8 cellular contexts compared by ENCODE assay signal in the genomic region with DNA sequence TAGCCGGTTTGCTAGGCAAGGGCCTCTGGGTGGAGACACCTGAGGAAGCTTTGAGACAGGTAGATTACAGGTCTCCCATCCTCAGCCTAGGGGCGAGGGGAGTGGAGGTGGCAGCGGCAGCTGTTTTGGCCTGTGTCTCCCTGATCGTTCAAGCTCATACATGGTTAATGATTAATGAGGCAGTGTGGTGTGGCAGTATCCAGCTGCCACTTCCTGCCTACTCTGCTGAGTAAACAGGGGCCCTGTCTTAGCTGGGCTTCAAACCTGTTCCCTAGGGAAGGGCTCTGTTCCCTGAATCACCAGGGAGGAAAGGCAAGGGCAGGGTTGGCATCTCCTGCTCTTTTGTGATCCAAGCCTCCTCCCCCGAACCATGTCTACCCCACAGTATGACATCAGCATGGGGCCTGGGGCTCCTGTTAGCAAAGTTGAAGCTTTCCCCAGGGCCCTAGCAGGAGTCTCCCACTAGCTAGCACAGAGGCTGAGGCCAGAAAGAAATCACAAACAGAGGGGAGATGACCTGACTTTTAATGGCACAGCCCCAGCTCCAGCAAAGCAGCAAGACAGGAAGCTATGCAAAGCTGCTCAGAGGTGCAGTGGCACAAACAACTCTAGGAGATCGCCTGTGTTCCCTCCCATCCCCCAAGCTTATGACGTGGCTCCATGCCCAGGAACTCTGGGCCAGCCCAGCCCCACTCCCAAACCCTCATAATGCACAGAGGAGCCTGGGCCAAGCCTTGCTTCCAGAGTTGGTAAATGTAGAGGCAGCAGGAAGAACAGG. TPM values are rescaled to one million over a fixed set of nuclear protein-coding genes. Genes with fewer than 3 reads are reported as not detected.
DNase-seq lines count a peak whose midpoint lies in the region; ATAC-seq and TF ChIP-seq lines count a peak whose summit lies in the region.

No MANE protein-coding gene starts in this region.

- TF ChIP-seq CTCF in GM06990 (IDR thresholded peaks at IDR 0.05; ENCODE audit: insufficient read depth, low read length, poor library complexity, severe bottlenecking) = no peak
- TF ChIP-seq CTCF in coronary artery (IDR thresholded peaks at IDR 0.05) = no peak
- TF ChIP-seq CTCF in right lobe of liver (IDR thresholded peaks at IDR 0.05) = no peak

- DNase-seq in GM06990 (ENCODE audit: extremely low read depth, insufficient read length) (no peak), GOT3 (lab: John Stamatoyannopoulos, UW) (peak; percentile 60), NAMALWA (ENCODE audit: low spot score) (peak; percentile 81), T-helper 9 cell (peak; percentile 36), coronary artery (ENCODE audit: low spot score) (peak; percentile 83), right lobe of liver (peak; percentile 83 to 91 (median 90)), NCI-H146 (lab: John Stamatoyannopoulos, UW) (no peak)

- H3K27me3 ChIP-seq in GM06990 (replicated peaks; ENCODE audit: control insufficient read depth, insufficient read depth, low read length) (no peaks in the 10 kb centered on the region), right lobe of liver (no peaks in the 10 kb centered on the region), stomach smooth muscle (ENCODE audit: control insufficient read depth in 1 of 2, insufficient read depth in 2 of 2, low read length in 2 of 2) (no peaks in the 10 kb centered on the region)

- peaks cover 2 to 57% (median 30%) of the 10 kb centered on the region in 4 donors for H3K4me1 ChIP-seq in right lobe of liver
- peaks cover 73% of the 10 kb centered on the region for H3K4me1 ChIP-seq in stomach smooth muscle (ENCODE audit: control insufficient read depth, insufficient read depth, low read length)

- peak overlapping the region; percentile 84 to 92 for H3K27ac ChIP-seq in coronary artery
- peak overlapping the region; percentile 76 to 94 (median 85) for H3K27ac ChIP-seq in right lobe of liver
- H3K27ac ChIP-seq in stomach smooth muscle (ENCODE audit: low read length) = peak overlapping the region; percentile 90

- peak overlapping the region; percentile 1; the same call in 1 of the 2 replicates for H3K4me3 ChIP-seq in GM06990 (replicated peaks; ENCODE audit: low read depth, low read length)
- H3K4me3 ChIP-seq in coronary artery = peak overlapping the region; percentile 34
- H3K4me3 ChIP-seq in right lobe of liver = peak overlapping the region in 1 of 3 donors; percentile 17
- H3K4me3 ChIP-seq in stomach smooth muscle (ENCODE audit: low read length in 2 of 2) = peak overlapping the region; percentile 28 to 54

- H3K36me3 ChIP-seq in GM06990 (ENCODE audit: control insufficient read depth, insufficient read depth, low read length) (peaks cover 18% of the 10 kb centered on the region), right lobe of liver (peaks cover 0 to 5% (median 2%) of the 10 kb centered on the region in 4 donors), stomach smooth muscle (ENCODE audit: control insufficient read depth in 2 of 2, insufficient read depth in 2 of 2, low read length in 2 of 2) (peaks cover 16 to 22% of the 10 kb centered on the region in 2 donors)

- peak; percentile 76 for TF ChIP-seq POLR2A in right lobe of liver (IDR thresholded peaks at IDR 0.05)

- intact Hi-C loops in right lobe of liver (cut with DNase I) = no loop called here

- peak overlapping the region; percentile 7 to 64 for H3K9ac ChIP-seq in stomach smooth muscle (ENCODE audit: low read length in 2 of 2)

- peak; percentile 67 to 76 (median 73) for ATAC-seq in right lobe of liver

- H3K9me3 ChIP-seq in right lobe of liver = no peaks in the 10 kb centered on the region
- H3K9me3 ChIP-seq in stomach smooth muscle (ENCODE audit: control insufficient read depth in 2 of 2, low read length in 2 of 2) = no peaks in the 10 kb centered on the region

- 0% methylated on average over 4 of the region's 7 CpGs for WGBS in right lobe of liver (ENCODE audit: insufficient coverage, low coverage, low lambda C conversion rate, missing lambda C conversion rate)

RNA-seq across cellular contexts. Expression of a gene that starts 3.7 kb away (rescaled TPM):
- 1 to 10 TPM in 1 of 6 experiments, under 1 TPM in 3, not detected in 2; 0.27 to 2.0 (median 0.57) TPM for total RNA-seq in right lobe of liver

RNA-seq across cellular contexts. Expression of a gene that starts 4.1 kb away (rescaled TPM):
- total RNA-seq in right lobe of liver = 10 to 100 TPM; 17.7 to 28.1 (median 21.9) TPM

RNA-seq across cellular contexts. Expression of a gene that starts 4.1 kb away (rescaled TPM):
- 1 to 10 TPM; 2.1 to 4.2 (median 2.8) TPM for total RNA-seq in right lobe of liver

RNA-seq across cellular contexts. Expression of a gene that starts 4.3 kb away (rescaled TPM):
- 100 to 1,000 TPM in 1 of 6 experiments, 10 to 100 TPM in 5; 14.9 to 114 (median 35.6) TPM for total RNA-seq in right lobe of liver

RNA-seq across cellular contexts. Expression of a gene that starts 19.8 kb away (rescaled TPM):
- 10 to 100 TPM; 19.3 to 27.8 (median 24.5) TPM for total RNA-seq in right lobe of liver

Comparison
In these comparisons a context has a peak if more than half of its experiments do, and no peak if none do; other contexts are left out.
1. DNase-seq: peak in GOT3 (single experiment), NAMALWA (single experiment), T-helper 9 cell (single experiment), coronary artery (single experiment) and right lobe of liver (3 of 3); none in GM06990 (single experiment) and NCI-H146 (single experiment).
2. Peak in every context shown above with its lines, with median percentiles within 50 percentile points of each other: H3K27ac ChIP-seq.